9 cellular contexts compared by ENCODE assay signal in the genomic region with DNA sequence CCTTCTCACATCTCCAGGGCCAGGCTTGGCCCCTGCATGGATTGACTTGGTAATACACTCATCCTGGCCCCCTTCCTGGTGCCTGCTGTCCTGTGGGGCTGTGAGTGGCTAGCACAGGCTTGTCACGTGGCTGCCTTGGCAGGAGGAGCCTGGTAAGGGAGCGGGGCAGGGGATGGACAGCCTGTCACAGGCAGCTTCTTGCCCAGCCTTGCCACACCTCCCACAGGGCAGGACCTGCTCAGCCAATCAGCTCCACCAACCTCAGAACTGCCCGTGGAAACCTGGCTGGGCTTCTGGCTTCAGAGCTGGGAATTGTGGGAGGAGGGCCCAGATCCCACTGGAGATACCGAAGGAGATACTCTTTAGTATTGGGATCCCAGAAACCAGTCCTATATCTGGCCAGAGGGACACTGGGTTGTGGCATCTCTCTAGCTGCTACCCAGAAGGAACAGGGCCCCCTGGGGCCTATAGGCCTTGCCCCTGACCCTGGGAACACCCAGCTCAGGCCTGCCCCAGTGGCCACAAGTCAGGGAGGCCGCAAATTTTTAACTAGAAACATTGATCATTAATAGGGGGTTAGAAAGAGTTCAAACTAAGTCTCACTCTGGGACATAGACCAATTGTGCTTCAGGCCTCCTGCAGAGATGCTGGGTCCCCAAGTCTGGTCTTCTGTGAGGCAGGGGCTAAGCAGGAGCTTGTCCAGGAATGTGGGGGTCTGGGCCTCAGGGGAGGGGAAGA. TPM values are rescaled to one million over a fixed set of nuclear protein-coding genes. Genes with fewer than 3 reads are reported as not detected.
DNase-seq lines count a peak whose midpoint lies in the region; ATAC-seq, FAIRE-seq and TF ChIP-seq lines count a peak whose summit lies in the region.
"Had no signal": no experiment of that assay in that cellular context is flagged by ENCODE, and none has a peak within 500 bp of the region (broad histone marks: within the 10 kb centered on the region; RNA-seq: fewer than 3 reads in every experiment).

A gene (plus strand): TSS at position 330 of the 738 bp plus-strand sequence. CDS start 315 bp downstream, at position 645.

- no peaks in the 10 kb centered on the region for H3K79me1 ChIP-seq in trophoblast cell (ENCODE audit: low read length)

- no peak within 1 kb of the TSS for H2BK120ac ChIP-seq in trophoblast cell (ENCODE audit: insufficient read depth, low read length, poor library complexity)

- H3K23ac ChIP-seq in trophoblast cell (ENCODE audit: low read length): no peak within 1 kb of the TSS

- peak within 1 kb of the TSS; percentile 26 for H3K14ac ChIP-seq in trophoblast cell (ENCODE audit: low read length)

- no peaks in the 10 kb centered on the region for H3K79me2 ChIP-seq in trophoblast cell (ENCODE audit: control insufficient read depth, insufficient read depth, low read length, poor library complexity)

- intact Hi-C loops in stomach (cut with DNase I; ENCODE audit: low total_unique reads): no loop called here

- no peak within 1 kb of the TSS for H2AFZ ChIP-seq in trophoblast cell (ENCODE audit: insufficient read depth, low read length, poor library complexity)

- TF ChIP-seq POLR2A in A549 (IDR thresholded peaks at IDR 0.05; ENCODE audit: low read length): 0 out of 2 replicates have a peak, but pooled peaks have one; percentile 14
- no peak for TF ChIP-seq POLR2A in stomach (IDR thresholded peaks at IDR 0.05)

- POLR2A ChIA-PET in A549 (lab: Yijun Ruan, JAX): interaction anchor here (0.5 to 1.9 kb wide), 4 partner anchors 9 to 88 kb away, joined by 3 to 9 read pairs (median 4); a partner anchor contains a TSS

- H3K27ac ChIP-seq in A549 (peak within 1 kb of the TSS; percentile 75 to 80), SJCRH30 (peak within 1 kb of the TSS; percentile 22), foreskin keratinocyte (no peak within 1 kb of the TSS), trophoblast cell (ENCODE audit: low read depth, low read length) (no peak within 1 kb of the TSS), stomach (no peak within 1 kb of the TSS)

- no peaks in the 10 kb centered on the region for H3K36me3 ChIP-seq in SJCRH30
- H3K36me3 ChIP-seq in trophoblast cell (ENCODE audit: control insufficient read depth in 1 of 2, insufficient read depth in 2 of 2, low read length in 2 of 2): no peaks in the 10 kb centered on the region
- H3K36me3 ChIP-seq in stomach: no peaks in the 10 kb centered on the region

- no peak for TF ChIP-seq RAD21 in A549 (conservative IDR thresholded peaks at IDR 0.05 in 1 of 2, IDR thresholded peaks at IDR 0.05 in 1 of 2)

- H3K4me1 ChIP-seq in A549 (peaks cover 26% of the 10 kb centered on the region), SJCRH30 (peaks cover 27% of the 10 kb centered on the region), foreskin keratinocyte (peaks cover 6% of the 10 kb centered on the region), trophoblast cell (ENCODE audit: control insufficient read depth in 1 of 2, insufficient read depth in 2 of 2, low read length in 2 of 2) (peaks cover 3 to 5% of the 10 kb centered on the region in 2 experiments), stomach (no peaks in the 10 kb centered on the region)

- 18% methylated on average over 4 of the region's 5 CpGs for WGBS in A549 (ENCODE audit: missing lambda C conversion rate)
- no CpG with 5 or more reads among the region's 5 CpGs for WGBS in trophoblast cell (ENCODE audit: extremely low coverage, insufficient coverage, insufficient read length)
- WGBS in stomach, 5 donors: 46 to 55% (median 49%) methylated on average over 3 to 5 of the region's 5 CpGs

- ATAC-seq in A549 (peak; percentile 97 to 99), foreskin keratinocyte (peak; percentile 95), HG02938 (IDR thresholded peaks at IDR 0.05; ENCODE audit: unreplicated experiment) (no peak)

- no peak within 1 kb of the TSS for H2BK5ac ChIP-seq in trophoblast cell (ENCODE audit: low read depth, low read length, poor library complexity)

- no peaks in the 10 kb centered on the region for H3K27me3 ChIP-seq in SJCRH30
- H3K27me3 ChIP-seq in foreskin keratinocyte: no peaks in the 10 kb centered on the region
- H3K27me3 ChIP-seq in trophoblast cell (ENCODE audit: insufficient read depth, low read length): no peaks in the 10 kb centered on the region
- no peaks in the 10 kb centered on the region for H3K27me3 ChIP-seq in stomach

- DNase-seq in A549 (ENCODE audit: low read depth in 1 of 2, low spot score in 1 of 2): peak; percentile 92 to 93
- DNase-seq in HCEC 1CT: peak; percentile 70
- DNase-seq in SJCRH30: peak; percentile 90 to 91
- DNase-seq in foreskin keratinocyte: peak; percentile 43 to 65
- no peak for DNase-seq in trophoblast cell
- DNase-seq in stomach: no peak
- DNase-seq in DMS79 treated with DMSO at 0.1 percent for 48 hours (lab: John Stamatoyannopoulos, UW): no peak
- DNase-seq: DND-41 had no signal

- TF ChIP-seq EP300 in A549 (IDR thresholded peaks at IDR 0.05) (no peak), stomach (IDR thresholded peaks at IDR 0.05) (no peak)

- no peak within 1 kb of the TSS for H3K9ac ChIP-seq in trophoblast cell (ENCODE audit: low read length)

- FAIRE-seq in A549 (lab: Jason Lieb, UNC): peak; percentile 89

- peak within 1 kb of the TSS; percentile 12 for H4K8ac ChIP-seq in trophoblast cell (ENCODE audit: low read depth, low read length)

- H2BK12ac ChIP-seq in trophoblast cell (ENCODE audit: low read length): no peak within 1 kb of the TSS

- H3K18ac ChIP-seq in trophoblast cell (ENCODE audit: low read length): no peak within 1 kb of the TSS

- CTCF ChIA-PET in A549 (lab: Yijun Ruan, JAX): interaction anchor here (1.8 to 39.7 kb wide), 3 partner anchors 4 to 152 kb away, joined by 4 to 1048 read pairs (median 1048); a partner anchor contains a TSS

- H3K4me3 ChIP-seq in A549 (peak within 1 kb of the TSS; percentile 19; the same call in 2 of the 3 replicates), SJCRH30 (peak within 1 kb of the TSS; percentile 19), trophoblast cell (ENCODE audit: low read depth, low read length) (no peak within 1 kb of the TSS), stomach (no peak within 1 kb of the TSS)

- H3K4ac ChIP-seq in trophoblast cell (ENCODE audit: low read depth, low read length): no peak within 1 kb of the TSS

- H2AK5ac ChIP-seq in trophoblast cell (ENCODE audit: low read length): no peak within 1 kb of the TSS

- TF ChIP-seq CTCF in A549 (IDR thresholded peaks at IDR 0.05): no peak
- TF ChIP-seq CTCF in foreskin keratinocyte (conservative IDR thresholded peaks at IDR 0.05): no peak
- TF ChIP-seq CTCF in stomach (IDR thresholded peaks at IDR 0.05): no peak

- H3K4me2 ChIP-seq in A549 (peak within 1 kb of the TSS; percentile 77), trophoblast cell (ENCODE audit: low read length) (no peak within 1 kb of the TSS)

- H3K9me3 ChIP-seq in A549 (no peaks in the 10 kb centered on the region), SJCRH30 (replicated peaks) (no peaks in the 10 kb centered on the region), trophoblast cell (ENCODE audit: insufficient read depth, low read depth, low read length) (no peaks in the 10 kb centered on the region), stomach (no peaks in the 10 kb centered on the region)

- H4K91ac ChIP-seq in trophoblast cell (ENCODE audit: low read depth, low read length): no peak within 1 kb of the TSS

- H4K12ac ChIP-seq in trophoblast cell (ENCODE audit: low read depth, low read length): no peak within 1 kb of the TSS

TF ChIP-seq in A549, 52 proteins besides CTCF, POLR2A, EP300 and RAD21:
- TF ChIP-seq MAZ (IDR thresholded peaks at IDR 0.05; ENCODE audit: borderline replicate concordance, low read depth, low read length) (no peak), PHF8 (IDR thresholded peaks at IDR 0.05; ENCODE audit: borderline replicate concordance, low read depth) (peak; percentile 36; the same call in 1 of the 2 replicates), GATA3 (IDR thresholded peaks at IDR 0.05; ENCODE audit: borderline replicate concordance) (peak; percentile 8; the same call in 1 of the 2 replicates)
- TF ChIP-seq, protein P1, sequence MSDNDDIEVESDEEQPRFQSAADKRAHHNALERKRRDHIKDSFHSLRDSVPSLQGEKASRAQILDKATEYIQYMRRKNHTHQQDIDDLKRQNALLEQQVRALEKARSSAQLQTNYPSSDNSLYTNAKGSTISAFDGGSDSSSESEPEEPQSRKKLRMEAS (IDR thresholded peaks at IDR 0.05): peak; percentile 56; the same call in 1 of the 2 replicates
- TF ChIP-seq, protein P2, sequence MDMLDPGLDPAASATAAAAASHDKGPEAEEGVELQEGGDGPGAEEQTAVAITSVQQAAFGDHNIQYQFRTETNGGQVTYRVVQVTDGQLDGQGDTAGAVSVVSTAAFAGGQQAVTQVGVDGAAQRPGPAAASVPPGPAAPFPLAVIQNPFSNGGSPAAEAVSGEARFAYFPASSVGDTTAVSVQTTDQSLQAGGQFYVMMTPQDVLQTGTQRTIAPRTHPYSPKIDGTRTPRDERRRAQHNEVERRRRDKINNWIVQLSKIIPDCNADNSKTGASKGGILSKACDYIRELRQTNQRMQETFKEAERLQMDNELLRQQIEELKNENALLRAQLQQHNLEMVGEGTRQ (IDR thresholded peaks at IDR 0.05): peak; percentile 88

RNA-seq across cellular contexts. Expression of the gene that starts here (rescaled TPM):
- polyA plus RNA-seq in A549 (2011; rRNA removed) (2.0 TPM in 2 replicates), A549 (2017; fragmentation: RNase III; extraction: RNeasy Plus Mini Kit Qiagen cat#74134 plus additional on column Dnase treatment) (3.1 to 3.5 TPM (median 3.1 TPM) in 3 replicates), foreskin keratinocyte (0.38 and 0.51 TPM in 2 replicates), stomach (under 1 TPM in 1 of 3 donors, not detected in 2; 0.38 TPM)
- 2.0 and 2.8 TPM in 2 replicates for polyA plus RNA-seq in A549 (2012; cell fraction: cytosol; rRNA removed)
- 3.5 and 3.6 TPM in 2 replicates for polyA plus RNA-seq in A549 (2012; cell fraction: nucleus; rRNA removed)
- polyA minus RNA-seq in A549 (2011; rRNA and poly(A)+ RNA removed): 1.4 and 2.5 TPM in 2 replicates
- total RNA-seq in SJCRH30 (2014; rRNA removed; shearing (Covaris generic)): 1.7 and 3.5 TPM in 2 replicates
- total RNA-seq in foreskin keratinocyte (0.48 and 0.56 TPM in 2 replicates), stomach (not detected)
- 0.01 TPM in 1 of 2 replicates, not detected in the other for polyA plus RNA-seq in trophoblast cell (2013)

Comparison
In these comparisons a context has a peak if more than half of its experiments do, and no peak if none do; other contexts are left out.
1. Peak in DNase-seq and ATAC-seq in foreskin keratinocyte; RNA of the gene not detected or under 1 TPM.
2. DNase-seq: peak in A549 (2 of 2), HCEC 1CT (single experiment) and SJCRH30 (2 of 2); none in trophoblast cell (0 of 2), stomach (single experiment) and DMS79 treated with DMSO at 0.1 percent for 48 hours (single experiment).
3. H3K27ac ChIP-seq: peak in A549 (2 of 2) and SJCRH30 (single experiment); none in foreskin keratinocyte (single experiment), trophoblast cell (single experiment) and stomach (0 of 5).
4. H3K4me3 ChIP-seq: peak in A549 (single experiment) and SJCRH30 (single experiment); none in trophoblast cell (single experiment) and stomach (0 of 4).